In the genomic region with DNA sequence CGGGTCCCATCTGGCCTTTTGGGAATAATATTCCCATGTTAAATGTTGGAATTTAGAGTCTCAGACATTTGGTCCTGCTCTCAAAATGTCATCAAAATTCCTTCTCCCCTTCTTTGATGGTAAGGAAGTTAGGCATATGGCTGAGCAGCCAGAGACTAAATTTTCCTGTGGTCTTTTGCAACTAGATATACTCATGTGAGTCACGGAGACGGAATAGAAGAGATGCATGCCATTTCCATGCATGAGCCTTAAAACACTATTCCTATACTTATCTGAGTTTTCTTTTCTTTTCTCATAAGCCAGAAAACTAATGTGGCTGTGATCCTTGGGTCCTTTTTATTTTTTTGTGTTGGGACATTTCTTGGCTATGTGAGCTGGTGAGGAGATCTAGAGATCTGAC, we compare ENCODE assay signal across 9 cellular contexts.
"Had no signal": no experiment of that assay in that cellular context is flagged by ENCODE, and none has a peak within 500 bp of the region (broad histone marks: within the 10 kb centered on the region; RNA-seq: fewer than 3 reads in every experiment).

No MANE protein-coding gene starts in this region.

- H2AFZ ChIP-seq: GM23248, GM23338 had no signal

- H3K27ac ChIP-seq: GM23248 had no signal

- H3K4me3 ChIP-seq: GM23248, GM23338, HAP-1 had no signal

- H3K4me1 ChIP-seq: HAP-1 had no signal

- H3K9ac ChIP-seq: GM23248 had no signal

- ATAC-seq: GM23338, HCT116 had no signal

- H3K9me3 ChIP-seq: HAP-1 had no signal

- H3K36me3 ChIP-seq: HAP-1 had no signal

- H3K4me2 ChIP-seq: GM23338 had no signal

- DNase-seq: GM23248, GOT3, H7, H9, HCEC 1CT, HFFc6 had no signal
